ENCODE assay signal across 16 cellular contexts in the genomic region with DNA sequence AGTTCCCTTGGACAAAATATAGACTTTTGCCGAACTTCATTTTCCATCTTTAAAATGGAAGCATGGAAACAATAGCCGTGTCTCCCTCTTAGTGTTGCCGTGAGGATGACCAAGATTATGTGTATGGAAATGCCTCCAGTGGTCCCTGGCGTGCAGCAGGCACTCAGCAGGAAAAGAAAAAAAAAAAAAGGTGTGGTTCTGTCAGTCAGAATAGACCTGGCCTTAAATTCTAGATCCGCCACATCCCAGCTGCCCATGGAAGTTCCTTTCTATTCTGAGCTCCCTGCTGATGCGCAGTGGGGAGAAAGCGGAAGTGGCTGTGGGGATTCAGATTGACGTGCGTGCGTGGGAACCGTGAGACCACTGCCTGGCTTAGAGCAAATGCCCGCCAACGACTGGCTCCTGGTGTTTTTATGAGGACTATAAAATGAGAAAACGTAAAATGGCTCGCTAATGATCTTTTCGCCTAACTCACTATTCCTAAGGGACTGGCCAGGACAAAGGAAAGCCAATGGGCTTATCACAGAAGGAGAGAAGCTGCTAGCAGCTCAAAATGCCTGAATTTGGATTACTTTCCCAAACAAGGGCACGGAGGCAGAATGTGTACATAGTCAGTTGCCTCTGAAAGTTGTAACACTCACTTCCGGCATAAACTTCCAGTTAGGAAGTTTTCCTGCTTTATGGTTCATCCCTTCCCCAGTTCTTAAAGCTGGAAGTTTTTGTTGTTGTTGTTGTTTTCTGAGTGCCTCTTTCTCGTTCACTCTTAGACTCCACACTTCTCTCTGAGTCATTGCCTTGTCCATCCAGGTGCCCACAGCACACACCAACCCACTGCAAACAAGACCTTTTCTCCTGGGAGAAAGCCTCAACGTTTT. TPM values are rescaled to one million over a fixed set of nuclear protein-coding genes. Genes with fewer than 3 reads are reported as not detected.
"Had no signal": no experiment of that assay in that cellular context is flagged by ENCODE, and none has a peak within 500 bp of the region (broad histone marks: within the 10 kb centered on the region; RNA-seq: fewer than 3 reads in every experiment).

No MANE protein-coding gene starts in this region.

- H3K9me3 ChIP-seq: left lung, neutrophil, right atrium auricular region, tibial nerve, vagina had no signal

- H3K4me1 ChIP-seq: left lung, right atrium auricular region, tibial nerve, vagina had no signal

- ATAC-seq: left lung; stimulated activated naive B cell treated with anti-CD40 and anti-IgM and Interleukin-4, amounts not matched to agents 10 μg/mL and 1 μg/mL and 100 μg/mL, for 72 hours had no signal

- H3K27ac ChIP-seq: left lung, neutrophil, right atrium auricular region, tibial nerve, vagina had no signal

- DNase-seq: activated CD4-positive, alpha-beta memory T cell treated with anti-CD3 and anti-CD28 coated beads for 36 hours; activated CD4-positive, alpha-beta T cell treated with anti-CD3 and anti-CD28 coated beads for 1 hour; activated gamma-delta T cell treated with Interleukin-2 at 50 U/mL for 16 hours; activated naive CD8-positive, alpha-beta T cell treated with anti-CD3 and anti-CD28 coated beads for 36 hours; activated T-cell treated with anti-CD3 and anti-CD28 coated beads, Interleukin-2, amount 50 U/mL, for 48 hours; anterior cingulate cortex; cerebellar nuclear complex; glutamatergic neuron; islet precursor cell; stimulated activated CD4-positive, alpha-beta T cell treated with anti-CD3 and anti-CD28 coated beads, Interleukin-1b, Interleukin-23, amount 100 ng/mL, for 48 hours; stimulated activated naive B cell treated with anti-CD40 and anti-IgM and Interleukin-4, amounts not matched to agents 10 μg/mL and 1 μg/mL and 100 μg/mL, for 72 hours had no signal

- H3K27me3 ChIP-seq: neutrophil, right atrium auricular region, vagina had no signal

- H3K4me3 ChIP-seq: left lung, right atrium auricular region, tibial nerve, vagina had no signal

- H3K36me3 ChIP-seq: left lung, neutrophil, right atrium auricular region, tibial nerve, vagina had no signal

RNA-seq across cellular contexts. Expression of gene PDE10A, which starts 11.4 kb away (rescaled TPM):
- total RNA-seq: activated CD4-positive, alpha-beta memory T cell treated with anti-CD3 and anti-CD28 coated beads for 36 hours; activated naive CD8-positive, alpha-beta T cell treated with anti-CD3 and anti-CD28 coated beads for 36 hours had no signal
